ENCODE assay signal across 23 cellular contexts in genomic region chr17:535165-535564, GRCh38.
DNase-seq lines count a peak whose midpoint lies in the region; ATAC-seq, FAIRE-seq and TF ChIP-seq lines count a peak whose summit lies in the region.
"Had no signal": no experiment of that assay in that cellular context is flagged by ENCODE, and none has a peak within 500 bp of the region (broad histone marks: within the 10 kb centered on the region; RNA-seq: fewer than 3 reads in every experiment).

No MANE protein-coding gene starts in this region.

- H4K8ac ChIP-seq in H1 (ENCODE audit: extremely low read depth, insufficient read depth, low read length) = no peak overlapping the region
- no peak overlapping the region for H4K8ac ChIP-seq in trophoblast cell (ENCODE audit: low read depth, low read length)

- peak overlapping the region; percentile 60 to 86 (median 78); a peak in 21 of 22 replicates for H3K9ac ChIP-seq in BLaER1 treated with 17β-estradiol and CSF1 and Interleukin-3, amounts not matched to agents 10 nM and 100 nM
- no peak overlapping the region for H3K9ac ChIP-seq in H1 (replicated peaks in 1 of 4; ENCODE audit: extremely low read depth in 1 of 4, low read depth in 3 of 4, low read length in 3 of 4)
- no peak overlapping the region for H3K9ac ChIP-seq in trophoblast cell (ENCODE audit: low read length)

- no peak for TF ChIP-seq CTCF in HEK293 (tag by site-specific recombination; IDR thresholded peaks at IDR 0.05)
- TF ChIP-seq CTCF in H1 (IDR thresholded peaks at IDR 0.05; ENCODE audit: control extremely low read depth in 1 of 3, insufficient read depth in 1 of 3, low read depth in 1 of 3, low read length in 3 of 3) = no peak

- 81% methylated on average over 11 of the region's 11 CpGs; no CpG with 5 or more reads in 1 of the 2 experiments for WGBS in H1 (ENCODE audit: extremely low coverage in 1 of 2, insufficient coverage in 1 of 2, insufficient read length in 1 of 2, insufficient replicate concordance in 2 of 2, low coverage in 1 of 2, low lambda C conversion rate in 2 of 2, missing lambda C conversion rate in 1 of 2), 2 experiments
- no CpG with 5 or more reads among the region's 11 CpGs for WGBS in trophoblast cell (ENCODE audit: extremely low coverage, insufficient coverage, insufficient read length)

- H2BK120ac ChIP-seq in H1 (replicated peaks; ENCODE audit: low read depth, low read length) (no peak overlapping the region), trophoblast cell (ENCODE audit: insufficient read depth, low read length, poor library complexity) (no peak overlapping the region)

- no peak for TF ChIP-seq RAD21 in H1 (IDR thresholded peaks at IDR 0.05 in 1 of 2, conservative IDR thresholded peaks at IDR 0.05 in 1 of 2; ENCODE audit: low read depth in 2 of 2, low read length in 2 of 2)

- CTCF ChIA-PET in HEK293 (lab: Yijun Ruan, JAX) (interaction anchor here (0.6 kb wide), 1 partner anchor 8 kb away, joined by 3 read pairs; no protein-coding TSS in a partner anchor), H1 (lab: Charles Lee; ENCODE audit: partially characterized antibody) (interaction anchor here (0.6 to 1.2 kb wide), 4 partner anchors 39 to 123 kb away, joined by 3 to 5 read pairs (median 4); no protein-coding TSS in a partner anchor)

- no peak overlapping the region for H4K5ac ChIP-seq in H1 (ENCODE audit: insufficient read length, low read depth, low read length)

- peak overlapping the region in 1 of 10 experiments; percentile 17; a peak in 2 of 20 replicates for H3K4me3 ChIP-seq in BLaER1 treated with 17β-estradiol and CSF1 and Interleukin-3, amounts not matched to agents 10 nM and 100 nM
- H3K4me3 ChIP-seq in HEK293 (ENCODE audit: low read depth, low read length) (no peak overlapping the region), H1 (ENCODE audit: extremely low read depth in 1 of 4, insufficient read depth in 2 of 4, low read depth in 3 of 4, low read length in 4 of 4) (no peak overlapping the region), trophoblast cell (ENCODE audit: low read depth, low read length) (no peak overlapping the region)
- H3K4me3 ChIP-seq: coronary artery, esophagus muscularis mucosa, gastroesophageal sphincter had no signal

- POLR2A ChIA-PET in HEK293 (lab: Yijun Ruan, JAX) = no interaction called here
- POLR2A ChIA-PET in H1 (lab: Charles Lee; ENCODE audit: partially characterized antibody) = interaction anchor here (0.6 to 1.8 kb wide), 3 partner anchors 9 to 91 kb away, joined by 3 to 5 read pairs (median 4); no protein-coding TSS in a partner anchor

- peaks cover 0 to 60% (median 6%) of the 10 kb centered on the region in 11 experiments; a peak in 10 of 22 replicates for H3K9me3 ChIP-seq in BLaER1 treated with 17β-estradiol and CSF1 and Interleukin-3, amounts not matched to agents 10 nM and 100 nM (replicated peaks in 1 of 11)
- H3K9me3 ChIP-seq in HEK293 (ENCODE audit: control insufficient read depth, insufficient read depth, low read depth, low read length) (no peaks in the 10 kb centered on the region), H1 (ENCODE audit: insufficient read depth in 2 of 2, low read depth in 1 of 2, low read length in 1 of 2) (no peaks in the 10 kb centered on the region), trophoblast cell (ENCODE audit: insufficient read depth, low read depth, low read length) (peaks cover 1% of the 10 kb centered on the region)
- H3K9me3 ChIP-seq: esophagus muscularis mucosa, gastroesophageal sphincter had no signal

- H2AK5ac ChIP-seq in H1 (ENCODE audit: low read depth, low read length) (no peak overlapping the region), trophoblast cell (ENCODE audit: low read length) (no peak overlapping the region)

- peak overlapping the region; percentile 59 to 86 (median 78) for H3K4me2 ChIP-seq in BLaER1 treated with 17β-estradiol and CSF1 and Interleukin-3, amounts not matched to agents 10 nM and 100 nM
- H3K4me2 ChIP-seq in H1 (ENCODE audit: insufficient read depth in 1 of 2, low read depth in 2 of 2, low read length in 2 of 2) = no peak overlapping the region
- no peak overlapping the region for H3K4me2 ChIP-seq in trophoblast cell (ENCODE audit: low read length)

- H4K20me1 ChIP-seq in BLaER1 treated with 17β-estradiol and CSF1 and Interleukin-3, amounts not matched to agents 10 nM and 100 nM = no peaks in the 10 kb centered on the region
- H4K20me1 ChIP-seq in H1 (replicated peaks in 1 of 2; ENCODE audit: control insufficient read depth in 1 of 2, insufficient read depth in 2 of 2, low read length in 2 of 2) = peaks cover 0 to 5% of the 10 kb centered on the region in 2 experiments

- H3K23ac ChIP-seq in H1 (ENCODE audit: insufficient read length) (no peak overlapping the region), trophoblast cell (ENCODE audit: low read length) (no peak overlapping the region)

- peaks cover 46 to 80% (median 69%) of the 10 kb centered on the region in 11 experiments for H3K36me3 ChIP-seq in BLaER1 treated with 17β-estradiol and CSF1 and Interleukin-3, amounts not matched to agents 10 nM and 100 nM
- H3K36me3 ChIP-seq in HEK293 (ENCODE audit: control insufficient read depth in 2 of 2, insufficient read depth in 1 of 2, low read length in 2 of 2) = peaks cover 16 to 68% of the 10 kb centered on the region in 2 experiments
- H3K36me3 ChIP-seq in H1 (ENCODE audit: control insufficient read depth in 2 of 4, insufficient read depth in 4 of 4, low read length in 3 of 4) = peaks cover 0 to 18% (median 1%) of the 10 kb centered on the region in 4 experiments; a peak in 3 of 8 replicates
- peaks cover 22 to 24% of the 10 kb centered on the region in 2 experiments for H3K36me3 ChIP-seq in trophoblast cell (ENCODE audit: control insufficient read depth in 1 of 2, insufficient read depth in 2 of 2, low read length in 2 of 2)

- no peak overlapping the region for H3K14ac ChIP-seq in H1 (ENCODE audit: insufficient read length)
- no peak overlapping the region for H3K14ac ChIP-seq in trophoblast cell (ENCODE audit: low read length)

- H3K79me2 ChIP-seq in H1 (ENCODE audit: control insufficient read depth in 1 of 2, insufficient read depth in 2 of 2, low read length in 2 of 2) (no peaks in the 10 kb centered on the region), trophoblast cell (ENCODE audit: control insufficient read depth, insufficient read depth, low read length, poor library complexity) (no peaks in the 10 kb centered on the region)

- no peaks in the 10 kb centered on the region for H3K27me3 ChIP-seq in BLaER1 treated with 17β-estradiol and CSF1 and Interleukin-3, amounts not matched to agents 10 nM and 100 nM
- H3K27me3 ChIP-seq in H1 (replicated peaks in 1 of 4; ENCODE audit: control insufficient read depth in 3 of 4, extremely low read depth in 1 of 4, insufficient read depth in 3 of 4, low read length in 3 of 4) (no peaks in the 10 kb centered on the region), trophoblast cell (ENCODE audit: insufficient read depth, low read length) (no peaks in the 10 kb centered on the region)
- H3K27me3 ChIP-seq: brain microvascular endothelial cell, esophagus muscularis mucosa, gastroesophageal sphincter had no signal

- peaks cover 55 to 98% (median 95%) of the 10 kb centered on the region in 10 experiments for H3K4me1 ChIP-seq in BLaER1 treated with 17β-estradiol and CSF1 and Interleukin-3, amounts not matched to agents 10 nM and 100 nM
- H3K4me1 ChIP-seq in HEK293 (ENCODE audit: control insufficient read depth, insufficient read depth, low read length) (no peaks in the 10 kb centered on the region), H1 (replicated peaks in 1 of 4; ENCODE audit: control insufficient read depth in 3 of 4, insufficient read depth in 4 of 4, low read length in 3 of 4) (peaks cover 0 to 13% (median 3%) of the 10 kb centered on the region in 4 experiments; a peak in 5 of 7 replicates), trophoblast cell (ENCODE audit: control insufficient read depth in 1 of 2, insufficient read depth in 2 of 2, low read length in 2 of 2) (peaks cover 7 to 13% of the 10 kb centered on the region in 2 experiments)
- H3K4me1 ChIP-seq: gastroesophageal sphincter had no signal

- ATAC-seq in GM19467 (IDR thresholded peaks at IDR 0.05; ENCODE audit: unreplicated experiment) (no peak), SK-N-SH treated with all-trans-retinoic acid at 6 μM for 48 hours (no peak)
- ATAC-seq: gastroesophageal sphincter had no signal

- no peak overlapping the region for H3K56ac ChIP-seq in H1 (replicated peaks; ENCODE audit: insufficient read length, low read depth, low read length)

- H4K12ac ChIP-seq in trophoblast cell (ENCODE audit: low read depth, low read length) = no peak overlapping the region

- DNase-seq in H1 (ENCODE audit: low read depth in 1 of 2, low spot score in 2 of 2) (no peak), trophoblast cell (peak; percentile 4 to 11)
- DNase-seq in stimulated activated naive CD4-positive, alpha-beta T cell treated with Interleukin-2 at 50 U/mL for 16 hours (lab: John Stamatoyannopoulos, UW) = no peak
- DNase-seq: activated CD4-positive, alpha-beta T cell treated with anti-CD3 and anti-CD28 coated beads for 1 hour; activated CD8-positive, alpha-beta memory T cell treated with anti-CD3 and anti-CD28 coated beads for 24 hours; activated gamma-delta T cell treated with Interleukin-2 at 50 U/mL for 16 hours; activated T-cell treated with anti-CD3 and anti-CD28 coated beads, Interleukin-2, amount 50 U/mL, for 24 hours; brain microvascular endothelial cell; C1 segment of cervical spinal cord; HCEC 1CT; NCI-H1092 treated with DMSO at 0.1 percent for 48 hours; NCI-H2081; NCI-H345; substantia nigra had no signal

- peak overlapping the region; percentile 66 to 99 (median 95) for H3K27ac ChIP-seq in BLaER1 treated with 17β-estradiol and CSF1 and Interleukin-3, amounts not matched to agents 10 nM and 100 nM
- H3K27ac ChIP-seq in HEK293 (ENCODE audit: extremely low read depth, low read depth, low read length) = no peak overlapping the region
- no peak overlapping the region for H3K27ac ChIP-seq in H1 (ENCODE audit: low read depth, low read length)
- no peak overlapping the region for H3K27ac ChIP-seq in trophoblast cell (ENCODE audit: low read depth, low read length)
- H3K27ac ChIP-seq: brain microvascular endothelial cell, coronary artery, esophagus muscularis mucosa, gastroesophageal sphincter had no signal

- H3K18ac ChIP-seq in H1 (ENCODE audit: extremely low read depth, low read length) (no peak overlapping the region), trophoblast cell (ENCODE audit: low read length) (no peak overlapping the region)

- H2BK5ac ChIP-seq in H1 (ENCODE audit: low read depth, low read length) = 0 out of 2 replicates have a peak overlapping the region, but pooled peaks have one; percentile 44
- H2BK5ac ChIP-seq in trophoblast cell (ENCODE audit: low read depth, low read length, poor library complexity) = no peak overlapping the region

- H2BK15ac ChIP-seq in H1 (ENCODE audit: low read length) = no peak overlapping the region

- H3K4ac ChIP-seq in H1 (replicated peaks; ENCODE audit: insufficient read length, low read depth, low read length) (no peak overlapping the region), trophoblast cell (ENCODE audit: low read depth, low read length) (no peak overlapping the region)

- no peak for TF ChIP-seq POLR2A in H1 (IDR thresholded peaks at IDR 0.05; ENCODE audit: control extremely low read depth in 1 of 2, low read depth in 2 of 2, low read length in 2 of 2)

- H3K23me2 ChIP-seq in H1 (ENCODE audit: low read depth, low read length) = no peaks in the 10 kb centered on the region

- H2BK12ac ChIP-seq in H1 (ENCODE audit: low read depth, low read length) = no peak overlapping the region
- H2BK12ac ChIP-seq in trophoblast cell (ENCODE audit: low read length) = no peak overlapping the region

- FAIRE-seq in H1 (lab: Jason Lieb, UNC) = no peak
- FAIRE-seq: keratinocyte, urothelium cell line had no signal

- H2AFZ ChIP-seq in H1 (ENCODE audit: low read length) (no peak overlapping the region), trophoblast cell (ENCODE audit: insufficient read depth, low read length, poor library complexity) (no peak overlapping the region)

- no peak overlapping the region for H2BK20ac ChIP-seq in H1 (ENCODE audit: low read length)

- H4K91ac ChIP-seq in H1 (replicated peaks; ENCODE audit: insufficient read length, low read length) = no peak overlapping the region
- no peak overlapping the region for H4K91ac ChIP-seq in trophoblast cell (ENCODE audit: low read depth, low read length)

- no peak for TF ChIP-seq EP300 in H1 (IDR thresholded peaks at IDR 0.05; ENCODE audit: borderline replicate concordance in 1 of 2, low read depth in 2 of 2, low read length in 2 of 2)

- H3K79me1 ChIP-seq in H1 (ENCODE audit: low read depth, low read length) = peaks cover 3% of the 10 kb centered on the region; the same call in 1 of the 2 replicates
- H3K79me1 ChIP-seq in trophoblast cell (ENCODE audit: low read length) = no peaks in the 10 kb centered on the region

Comparison
In these comparisons a context has a peak if more than half of its experiments do, and no peak if none do; other contexts are left out.
1. H3K27ac ChIP-seq: peak in BLaER1 treated with 17β-estradiol and CSF1 and Interleukin-3, amounts not matched to agents 10 nM and 100 nM (11 of 11); none in HEK293 (single experiment), H1 (single experiment) and trophoblast cell (single experiment).
2. H3K4me2 ChIP-seq: peak in BLaER1 treated with 17β-estradiol and CSF1 and Interleukin-3, amounts not matched to agents 10 nM and 100 nM (11 of 11); none in H1 (0 of 2) and trophoblast cell (single experiment).
3. H3K9ac ChIP-seq: peak in BLaER1 treated with 17β-estradiol and CSF1 and Interleukin-3, amounts not matched to agents 10 nM and 100 nM (11 of 11); none in H1 (0 of 4) and trophoblast cell (single experiment).
4. DNase-seq: peak in trophoblast cell (2 of 2); none in H1 (0 of 2) and stimulated activated naive CD4-positive, alpha-beta T cell treated with Interleukin-2 at 50 U/mL for 16 hours (single experiment).